10 cellular contexts compared by ENCODE assay signal in genomic region chr11:112157274-112157766, GRCh38. TPM values are rescaled to one million over a fixed set of nuclear protein-coding genes. Genes with fewer than 3 reads are reported as not detected.
DNase-seq lines count a peak whose midpoint lies in the region; ATAC-seq and TF ChIP-seq lines count a peak whose summit lies in the region.
"Had no signal": no experiment of that assay in that cellular context is flagged by ENCODE, and none has a peak within 500 bp of the region (broad histone marks: within the 10 kb centered on the region; RNA-seq: fewer than 3 reads in every experiment).

No MANE protein-coding gene starts in this region.

- H3K4me1 ChIP-seq in SK-N-SH (ENCODE audit: control insufficient read depth in 1 of 2, insufficient read depth in 2 of 2, low read depth in 1 of 2, low read length in 1 of 2): peaks cover 0 to 15% of the 10 kb centered on the region in 2 experiments; a peak in 1 of 4 replicates
- H3K4me1 ChIP-seq in testis: peaks cover 5% of the 10 kb centered on the region
- H3K4me1 ChIP-seq in esophagus muscularis mucosa: peaks cover 0 to 9% (median 5%) of the 10 kb centered on the region in 4 donors

- no peaks in the 10 kb centered on the region for H3K27me3 ChIP-seq in SK-N-SH (ENCODE audit: insufficient read depth)
- no peaks in the 10 kb centered on the region for H3K27me3 ChIP-seq in testis
- H3K27me3 ChIP-seq in esophagus muscularis mucosa: no peaks in the 10 kb centered on the region
- H3K27me3 ChIP-seq: heart right ventricle had no signal

- peak overlapping the region in 1 of 2 experiments; percentile 88; a peak in 2 of 4 replicates for H3K27ac ChIP-seq in SK-N-SH (ENCODE audit: low read depth in 2 of 2, low read length in 1 of 2)
- peak overlapping the region; percentile 45 to 52 for H3K27ac ChIP-seq in testis
- H3K27ac ChIP-seq in esophagus muscularis mucosa (replicated peaks in 1 of 4): no peak overlapping the region

- H3F3A ChIP-seq in SK-N-SH (replicated peaks; ENCODE audit: insufficient read depth): peaks cover 11% of the 10 kb centered on the region

- ATAC-seq in activated T-cell treated with anti-CD3 and anti-CD28 coated beads, Interleukin-2, amount 50 U/mL, for 4 hours: peak; percentile 60 to 87
- no peak for ATAC-seq in GM21825 (IDR thresholded peaks at IDR 0.05; ENCODE audit: unreplicated experiment)

- CTCF ChIA-PET in SK-N-SH (lab: Yijun Ruan, JAX): interaction anchor here (1.7 to 1.8 kb wide), 2 partner anchors 18 to 44 kb away, joined by 6 to 7 read pairs; partner anchors contain the start of gene BCO2

- DNase-seq in activated T-cell treated with anti-CD3 and anti-CD28 coated beads, Interleukin-2, amount 50 U/mL, for 4 hours: no peak
- DNase-seq in activated T-cell treated with anti-CD3 and anti-CD28 coated beads for 4 hours (no peak), SK-N-SH (no peak), glomerular endothelial cell (ENCODE audit: extremely low read depth, low read depth, low spot score) (peak; percentile 63), testis (peak; percentile 58), esophagus muscularis mucosa (ENCODE audit: extremely low spot score) (no peak), DMS 273 (lab: John Stamatoyannopoulos, UW; ENCODE audit: unreplicated experiment) (no peak)
- DNase-seq: CD4-positive, alpha-beta memory T cell; heart right ventricle had no signal

- peak overlapping the region; percentile 39; the same call in 1 of the 2 replicates for H2AFZ ChIP-seq in SK-N-SH (ENCODE audit: low read depth)

- POLR2A ChIA-PET in SK-N-SH (lab: Yijun Ruan, JAX): no interaction called here

- no peak overlapping the region for H3K4me3 ChIP-seq in SK-N-SH (ENCODE audit: low read depth in 2 of 2, low read length in 1 of 2)
- H3K4me3 ChIP-seq in testis: no peak overlapping the region
- H3K4me3 ChIP-seq in esophagus muscularis mucosa: no peak overlapping the region
- H3K4me3 ChIP-seq: heart right ventricle had no signal

- TF ChIP-seq CTCF in SK-N-SH (IDR thresholded peaks at IDR 0.05) (no peak), testis (IDR thresholded peaks at IDR 0.05) (no peak), esophagus muscularis mucosa (IDR thresholded peaks at IDR 0.05) (no peak)

- WGBS in SK-N-SH (ENCODE audit: low lambda C conversion rate): 44% methylated on average over 3 of the region's 3 CpGs
- 66 to 71% methylated on average over 3 of the region's 3 CpGs for WGBS in testis, 2 donors
- WGBS in esophagus muscularis mucosa: 65% methylated on average over 3 of the region's 3 CpGs

- H3K9me3 ChIP-seq in SK-N-SH: no peaks in the 10 kb centered on the region
- no peaks in the 10 kb centered on the region for H3K9me3 ChIP-seq in testis
- no peaks in the 10 kb centered on the region for H3K9me3 ChIP-seq in esophagus muscularis mucosa
- H3K9me3 ChIP-seq: heart right ventricle had no signal

- no peaks in the 10 kb centered on the region for H4K20me1 ChIP-seq in SK-N-SH (ENCODE audit: insufficient read depth)

- H3K27me3 Mint-ChIP-seq in activated T-cell treated with anti-CD3 and anti-CD28 coated beads, Interleukin-2, amount 50 U/mL, for 4 hours (ENCODE audit: low read depth): peaks cover 4% of the 10 kb centered on the region

- no peaks in the 10 kb centered on the region for H3K36me3 ChIP-seq in SK-N-SH (replicated peaks in 1 of 2; ENCODE audit: control insufficient read depth in 1 of 2, insufficient read depth in 2 of 2, low read length in 1 of 2)
- H3K36me3 ChIP-seq in testis (ENCODE audit: low read depth, missing control alignments): no peaks in the 10 kb centered on the region
- H3K36me3 ChIP-seq in esophagus muscularis mucosa: no peaks in the 10 kb centered on the region
- H3K36me3 ChIP-seq: heart right ventricle had no signal

- H3K4me2 ChIP-seq in SK-N-SH: peak overlapping the region; percentile 48; the same call in 1 of the 2 replicates

- intact Hi-C loops in testis (cut with DNase I; ENCODE audit: low total_unique reads) (no loop called here), esophagus muscularis mucosa (cut with DNase I) (no loop called here)

- H3K9ac ChIP-seq in SK-N-SH: peak overlapping the region; percentile 37; the same call in 1 of the 2 replicates

- no peaks in the 10 kb centered on the region for H3K9me2 ChIP-seq in SK-N-SH

- H3K79me2 ChIP-seq in SK-N-SH (ENCODE audit: insufficient read depth): no peaks in the 10 kb centered on the region

- TF ChIP-seq EP300 in SK-N-SH (IDR thresholded peaks at IDR 0.05; ENCODE audit: borderline replicate concordance in 1 of 2, low read depth in 1 of 2, low read length in 1 of 2) (peak in 1 of 2 experiments; percentile 94; a peak in 2 of 4 replicates), esophagus muscularis mucosa (IDR thresholded peaks at IDR 0.05) (no peak)

- no peaks in the 10 kb centered on the region for H3K36me3 Mint-ChIP-seq in activated T-cell treated with anti-CD3 and anti-CD28 coated beads, Interleukin-2, amount 50 U/mL, for 4 hours (ENCODE audit: insufficient read depth)

- no peaks in the 10 kb centered on the region for H3K9me3 Mint-ChIP-seq in activated T-cell treated with anti-CD3 and anti-CD28 coated beads, Interleukin-2, amount 50 U/mL, for 4 hours
- H3K9me3 Mint-ChIP-seq: CD4-positive, alpha-beta memory T cell had no signal

- no peak for TF ChIP-seq RAD21 in SK-N-SH (IDR thresholded peaks at IDR 0.05; ENCODE audit: low read length)

- no peaks in the 10 kb centered on the region for H3K4me1 Mint-ChIP-seq in activated T-cell treated with anti-CD3 and anti-CD28 coated beads, Interleukin-2, amount 50 U/mL, for 4 hours (ENCODE audit: low read depth)
- H3K4me1 Mint-ChIP-seq: CD4-positive, alpha-beta memory T cell had no signal

- no peak overlapping the region for H3K4me3 Mint-ChIP-seq in activated T-cell treated with anti-CD3 and anti-CD28 coated beads, Interleukin-2, amount 50 U/mL, for 4 hours
- H3K4me3 Mint-ChIP-seq: CD4-positive, alpha-beta memory T cell had no signal

- TF ChIP-seq POLR2A in testis (IDR thresholded peaks at IDR 0.05) (no peak), esophagus muscularis mucosa (IDR thresholded peaks at IDR 0.05; ENCODE audit: low read depth) (no peak)

TF ChIP-seq in SK-N-SH, 30 proteins besides CTCF, POLR2A, EP300 and RAD21 (continues in another document):
- TF ChIP-seq RFX5 (IDR thresholded peaks at IDR 0.05; ENCODE audit: low read length) (no peak), NRF1 (IDR thresholded peaks at IDR 0.05; ENCODE audit: low read depth, low read length) (no peak), CHD2 (IDR thresholded peaks at IDR 0.05; ENCODE audit: low read length, partially characterized antibody) (no peak), RCOR1 (IDR thresholded peaks at IDR 0.05; ENCODE audit: low read length) (no peak), TEAD4 (IDR thresholded peaks at IDR 0.05; ENCODE audit: borderline replicate concordance, insufficient read depth) (peak; percentile 95), TAF1 (IDR thresholded peaks at IDR 0.05; ENCODE audit: borderline replicate concordance, low read depth, low read length) (no peak), RXRA (IDR thresholded peaks at IDR 0.05; ENCODE audit: borderline replicate concordance, low read depth) (peak; percentile 52; the same call in 1 of the 2 replicates), POLR2AphosphoS5 (IDR thresholded peaks at IDR 0.05; ENCODE audit: low read depth, low read length) (peak; percentile 77; the same call in 1 of the 2 replicates)
- TF ChIP-seq, protein P1, sequence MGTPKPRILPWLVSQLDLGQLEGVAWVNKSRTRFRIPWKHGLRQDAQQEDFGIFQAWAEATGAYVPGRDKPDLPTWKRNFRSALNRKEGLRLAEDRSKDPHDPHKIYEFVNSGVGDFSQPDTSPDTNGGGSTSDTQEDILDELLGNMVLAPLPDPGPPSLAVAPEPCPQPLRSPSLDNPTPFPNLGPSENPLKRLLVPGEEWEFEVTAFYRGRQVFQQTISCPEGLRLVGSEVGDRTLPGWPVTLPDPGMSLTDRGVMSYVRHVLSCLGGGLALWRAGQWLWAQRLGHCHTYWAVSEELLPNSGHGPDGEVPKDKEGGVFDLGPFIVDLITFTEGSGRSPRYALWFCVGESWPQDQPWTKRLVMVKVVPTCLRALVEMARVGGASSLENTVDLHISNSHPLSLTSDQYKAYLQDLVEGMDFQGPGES (IDR thresholded peaks at IDR 0.05; ENCODE audit: low read depth, low read length): no peak

RNA-seq across cellular contexts. Expression of gene IL18, which starts 6.6 kb away (rescaled TPM):
- total RNA-seq in activated T-cell treated with anti-CD3 and anti-CD28 coated beads, Interleukin-2, amount 50 U/mL, for 4 hours: not detected
- polyA plus RNA-seq in SK-N-SH (2012; rRNA removed) (0.28 TPM in 1 of 2 replicates, not detected in the other), testis (ENCODE audit: insufficient read depth, low read depth, low replicate concordance) (7.4 TPM)
- polyA plus RNA-seq in SK-N-SH (2012; cell fraction: cytosol; rRNA removed): 0.10 and 0.17 TPM in 2 replicates
- polyA plus RNA-seq in SK-N-SH (2012; cell fraction: nucleus; rRNA removed): not detected in 2 replicates
- total RNA-seq in glomerular endothelial cell (0.35 and 2.6 TPM in 2 replicates), testis (1 to 10 TPM; 4.7 to 7.9 TPM), esophagus muscularis mucosa (1 to 10 TPM; 5.8 to 7.9 (median 6.8) TPM)
- polyA plus RNA-seq: CD4-positive, alpha-beta memory T cell had no signal

RNA-seq across cellular contexts. Expression of gene TEX12, which starts 9.9 kb away (rescaled TPM):
- under 1 TPM in 1 of 3 donors, not detected in 2; 0.40 TPM for total RNA-seq in activated T-cell treated with anti-CD3 and anti-CD28 coated beads, Interleukin-2, amount 50 U/mL, for 4 hours
- polyA plus RNA-seq in SK-N-SH (2012; rRNA removed): 0.15 TPM in 1 of 2 replicates, not detected in the other
- 0.08 and 0.17 TPM in 2 replicates for polyA plus RNA-seq in SK-N-SH (2012; cell fraction: cytosol; rRNA removed)
- 0.20 TPM in 1 of 2 replicates, not detected in the other for polyA plus RNA-seq in SK-N-SH (2012; cell fraction: nucleus; rRNA removed)
- total RNA-seq in glomerular endothelial cell: 0.23 TPM in 1 of 2 replicates, not detected in the other
- total RNA-seq in testis: 10 to 100 TPM in 1 of 2 donors, 1 to 10 TPM in 1; 6.3 to 11.6 TPM
- 21.8 TPM for polyA plus RNA-seq in testis (ENCODE audit: insufficient read depth, low read depth, low replicate concordance)
- 1 to 10 TPM in 1 of 4 donors, under 1 TPM in 1, not detected in 2; 0.40 to 4.2 TPM for total RNA-seq in esophagus muscularis mucosa
- polyA plus RNA-seq: CD4-positive, alpha-beta memory T cell had no signal

RNA-seq across cellular contexts. Expression of gene BCO2, which starts 18.0 kb away (rescaled TPM):
- 1 to 10 TPM in 1 of 3 donors, under 1 TPM in 2; 0.66 to 1.1 (median 0.73) TPM for total RNA-seq in activated T-cell treated with anti-CD3 and anti-CD28 coated beads, Interleukin-2, amount 50 U/mL, for 4 hours
- 0.87 and 1.2 TPM in 2 replicates for polyA plus RNA-seq in SK-N-SH (2012; rRNA removed)
- polyA plus RNA-seq in SK-N-SH (2012; cell fraction: cytosol; rRNA removed): 0.35 and 0.58 TPM in 2 replicates
- 2.2 and 5.0 TPM in 2 replicates for polyA plus RNA-seq in SK-N-SH (2012; cell fraction: nucleus; rRNA removed)
- 1.3 and 1.9 TPM in 2 replicates for total RNA-seq in glomerular endothelial cell
- total RNA-seq in testis: 10 to 100 TPM; 10.4 to 11.0 TPM
- 10.2 TPM for polyA plus RNA-seq in testis (ENCODE audit: insufficient read depth, low read depth, low replicate concordance)
- total RNA-seq in esophagus muscularis mucosa: 10 to 100 TPM in 1 of 4 donors, 1 to 10 TPM in 3; 1.4 to 11.6 (median 3.1) TPM

Comparison
In these comparisons a context has a peak if more than half of its experiments do, and no peak if none do; other contexts are left out.
1. DNase-seq: peak in glomerular endothelial cell (single experiment) and testis (single experiment); none in activated T-cell treated with anti-CD3 and anti-CD28 coated beads, Interleukin-2, amount 50 U/mL, for 4 hours (single experiment), activated T-cell treated with anti-CD3 and anti-CD28 coated beads for 4 hours (single experiment), SK-N-SH (single experiment), esophagus muscularis mucosa (single experiment) and DMS 273 (single experiment).
2. H3K27ac ChIP-seq: peak in testis (2 of 2); none in esophagus muscularis mucosa (0 of 4).